In the genomic region with DNA sequence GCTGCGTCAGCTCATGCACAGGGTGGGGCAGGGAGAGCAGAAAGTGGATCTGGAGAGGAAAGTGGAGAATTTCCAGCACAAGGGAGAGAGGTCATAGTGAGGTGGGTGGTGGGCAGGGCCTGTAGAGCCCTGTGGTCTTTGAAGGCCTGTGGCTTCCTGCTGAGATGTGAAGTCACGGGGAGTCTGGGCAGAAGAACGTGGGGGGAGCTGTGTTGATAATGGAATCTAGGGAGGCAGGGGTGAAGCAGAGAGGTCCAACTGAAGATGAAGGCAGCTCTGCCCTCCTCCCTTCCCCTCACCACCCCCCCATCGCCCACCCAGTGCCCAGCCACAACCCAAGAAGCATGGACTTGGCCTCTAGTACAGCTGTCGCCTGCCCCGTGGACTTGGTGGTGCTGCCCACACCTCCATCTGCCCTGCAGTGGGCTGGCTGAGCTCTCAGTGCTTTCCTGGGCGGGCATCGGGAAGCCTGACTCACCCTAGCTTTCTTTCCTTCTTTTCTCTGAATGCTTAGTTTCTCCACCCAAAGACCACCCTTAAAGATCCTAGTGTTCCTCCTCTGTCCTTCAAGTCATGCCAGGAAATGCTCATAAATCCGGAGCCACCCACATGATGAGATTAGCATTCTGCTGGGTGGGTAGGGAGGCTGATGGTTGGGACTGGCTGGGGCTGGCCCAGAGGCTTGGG, we compare ENCODE assay signal across 14 cellular contexts.
DNase-seq lines count a peak whose midpoint lies in the region; ATAC-seq, FAIRE-seq and TF ChIP-seq lines count a peak whose summit lies in the region.
"Had no signal": no experiment of that assay in that cellular context is flagged by ENCODE, and none has a peak within 500 bp of the region (broad histone marks: within the 10 kb centered on the region; RNA-seq: fewer than 3 reads in every experiment).

No MANE protein-coding gene starts in this region.

- H2AFZ ChIP-seq in Loucy (ENCODE audit: low read length) = peak overlapping the region; percentile 69; the same call in 1 of the 2 replicates
- no peak overlapping the region for H2AFZ ChIP-seq in H1 (ENCODE audit: low read length)
- no peak overlapping the region for H2AFZ ChIP-seq in smooth muscle cell (ENCODE audit: low read depth)

- TF ChIP-seq CTCF in Caco-2 (IDR thresholded peaks at IDR 0.05; ENCODE audit: insufficient read depth in 1 of 2, low read depth in 1 of 2, low read length in 1 of 2, severe bottlenecking in 1 of 2, unreplicated experiment in 1 of 2) (no peak), Loucy (conservative IDR thresholded peaks at IDR 0.05; ENCODE audit: low read length) (no peak), H1 (IDR thresholded peaks at IDR 0.05; ENCODE audit: control extremely low read depth in 1 of 3, insufficient read depth in 1 of 3, low read depth in 1 of 3, low read length in 3 of 3) (no peak), smooth muscle cell (IDR thresholded peaks at IDR 0.05; ENCODE audit: borderline replicate concordance, insufficient read depth, poor library complexity, severe bottlenecking) (no peak), esophagus squamous epithelium (IDR thresholded peaks at IDR 0.05) (no peak)

- no peaks in the 10 kb centered on the region for H3K79me1 ChIP-seq in H1 (ENCODE audit: low read depth, low read length)

- H3K14ac ChIP-seq in H1 (ENCODE audit: insufficient read length) = no peak overlapping the region

- no peak for TF ChIP-seq RAD21 in H1 (IDR thresholded peaks at IDR 0.05 in 1 of 2, conservative IDR thresholded peaks at IDR 0.05 in 1 of 2; ENCODE audit: low read depth in 2 of 2, low read length in 2 of 2)

- H3K9me3 Mint-ChIP-seq in Caco-2 (ENCODE audit: unreplicated experiment) = no peaks in the 10 kb centered on the region
- H3K9me3 Mint-ChIP-seq: CD14-positive monocyte; CD8-positive, alpha-beta T cell had no signal

- H3K9me2 ChIP-seq in Loucy (replicated peaks; ENCODE audit: low read depth, low read length) = no peaks in the 10 kb centered on the region

- no peak overlapping the region for H2BK12ac ChIP-seq in H1 (ENCODE audit: low read depth, low read length)

- H3K9ac ChIP-seq in Loucy (ENCODE audit: low read depth, low read length, poor library complexity, severe bottlenecking) (no peak overlapping the region), H1 (replicated peaks in 1 of 4; ENCODE audit: extremely low read depth in 1 of 4, low read depth in 3 of 4, low read length in 3 of 4) (no peak overlapping the region), smooth muscle cell (ENCODE audit: low read depth) (no peak overlapping the region)

- TF ChIP-seq EP300 in H1 (IDR thresholded peaks at IDR 0.05; ENCODE audit: borderline replicate concordance in 1 of 2, low read depth in 2 of 2, low read length in 2 of 2) = no peak

- CTCF ChIA-PET in Caco-2 (lab: Charles Lee) = no interaction called here
- CTCF ChIA-PET in H1 (lab: Charles Lee; ENCODE audit: partially characterized antibody) = interaction anchor here (1.0 to 2.7 kb wide), 7 partner anchors 11 to 137 kb away, joined by 3 to 16 read pairs (median 4); no protein-coding TSS in a partner anchor

- H3K4ac ChIP-seq in H1 (replicated peaks; ENCODE audit: insufficient read length, low read depth, low read length) = no peak overlapping the region

- H3K18ac ChIP-seq in H1 (ENCODE audit: extremely low read depth, low read length) = no peak overlapping the region

- 91% methylated on average over 8 of the region's 9 CpGs; no CpG with 5 or more reads in 1 of the 2 experiments for WGBS in H1 (ENCODE audit: extremely low coverage in 1 of 2, insufficient coverage in 1 of 2, insufficient read length in 1 of 2, insufficient replicate concordance in 2 of 2, low coverage in 1 of 2, low lambda C conversion rate in 2 of 2, missing lambda C conversion rate in 1 of 2), 2 experiments
- WGBS in smooth muscle cell (ENCODE audit: low lambda C conversion rate) = 58% methylated on average over 9 of the region's 9 CpGs
- 68 to 79% methylated on average over 6 to 8 of the region's 9 CpGs for WGBS in esophagus squamous epithelium, 2 donors

- H3K4me3 ChIP-seq in Caco-2 (ENCODE audit: low read depth, low read length) = no peak overlapping the region
- no peak overlapping the region for H3K4me3 ChIP-seq in Loucy (ENCODE audit: low read length, poor library complexity, severe bottlenecking)
- H3K4me3 ChIP-seq in H1 (ENCODE audit: extremely low read depth in 1 of 4, insufficient read depth in 2 of 4, low read depth in 3 of 4, low read length in 4 of 4) = no peak overlapping the region
- no peak overlapping the region for H3K4me3 ChIP-seq in smooth muscle cell
- H3K4me3 ChIP-seq in esophagus squamous epithelium = no peak overlapping the region

- H3F3A ChIP-seq in Loucy (ENCODE audit: low read depth) (no peaks in the 10 kb centered on the region), smooth muscle cell (ENCODE audit: low read depth) (no peaks in the 10 kb centered on the region)

- intact Hi-C loops in Caco-2 (cut with micrococcal nuclease; ENCODE audit: unreplicated experiment) = no loop called here
- intact Hi-C loops in esophagus squamous epithelium (cut with DNase I) = no loop called here

- H4K8ac ChIP-seq in H1 (ENCODE audit: extremely low read depth, insufficient read depth, low read length) = no peak overlapping the region

- no peak overlapping the region for H2BK15ac ChIP-seq in H1 (ENCODE audit: low read length)

- H3K27ac Mint-ChIP-seq in Caco-2 (ENCODE audit: unreplicated experiment) = peak overlapping the region; percentile 1
- H3K27ac Mint-ChIP-seq: CD14-positive monocyte; CD8-positive, alpha-beta T cell had no signal

- H4K20me1 ChIP-seq in Loucy (ENCODE audit: insufficient read depth, low read length, poor library complexity, severe bottlenecking) = no peaks in the 10 kb centered on the region
- H4K20me1 ChIP-seq in H1 (replicated peaks in 1 of 2; ENCODE audit: control insufficient read depth in 1 of 2, insufficient read depth in 2 of 2, low read length in 2 of 2) = peaks cover 0 to 2% of the 10 kb centered on the region in 2 experiments
- H4K20me1 ChIP-seq in smooth muscle cell (ENCODE audit: low read depth) = peaks cover 38% of the 10 kb centered on the region

- no peak overlapping the region for H2AK5ac ChIP-seq in H1 (ENCODE audit: low read depth, low read length)

- H3K36me3 Mint-ChIP-seq in Caco-2 (ENCODE audit: insufficient read depth, unreplicated experiment) = no peaks in the 10 kb centered on the region
- H3K36me3 Mint-ChIP-seq: CD14-positive monocyte; CD8-positive, alpha-beta T cell had no signal

- H3K27me3 ChIP-seq in Caco-2 (replicated peaks; ENCODE audit: control insufficient read depth, insufficient read depth, low read length) (no peaks in the 10 kb centered on the region), Loucy (ENCODE audit: insufficient read depth, low read length, poor library complexity, severe bottlenecking) (no peaks in the 10 kb centered on the region), H1 (replicated peaks in 1 of 4; ENCODE audit: control insufficient read depth in 3 of 4, extremely low read depth in 1 of 4, insufficient read depth in 3 of 4, low read length in 3 of 4) (no peaks in the 10 kb centered on the region), smooth muscle cell (ENCODE audit: low read depth) (no peaks in the 10 kb centered on the region), esophagus squamous epithelium (peaks cover 0 to 5% (median 0%) of the 10 kb centered on the region in 4 donors)

- no TSS peak for BruUV-seq in Caco-2 (replicated peaks; lab: Mats Ljungman, UMichigan)

- H3K79me2 ChIP-seq in Loucy (ENCODE audit: insufficient read depth, low read length) (no peaks in the 10 kb centered on the region), H1 (ENCODE audit: control insufficient read depth in 1 of 2, insufficient read depth in 2 of 2, low read length in 2 of 2) (no peaks in the 10 kb centered on the region), smooth muscle cell (ENCODE audit: low read depth) (no peaks in the 10 kb centered on the region)

- no peak for DNase-seq in Caco-2
- DNase-seq in H1 (ENCODE audit: low read depth in 1 of 2, low spot score in 2 of 2) = no peak
- DNase-seq in smooth muscle cell (lab: John Stamatoyannopoulos, UW; ENCODE audit: unreplicated experiment) = no peak
- no peak for DNase-seq in NCI-H1436 treated with DMSO at 0.1 percent for 48 hours (lab: John Stamatoyannopoulos, UW)
- no peak for DNase-seq in esophagus squamous epithelium (lab: John Stamatoyannopoulos, UW)
- DNase-seq: CD8-positive, alpha-beta T cell; COR-L47; DND-41; GDM1 had no signal

- TF ChIP-seq POLR2A in H1 (IDR thresholded peaks at IDR 0.05; ENCODE audit: control extremely low read depth in 1 of 2, low read depth in 2 of 2, low read length in 2 of 2) (no peak), esophagus squamous epithelium (IDR thresholded peaks at IDR 0.05) (no peak)

- peaks cover 20% of the 10 kb centered on the region for H3K4me1 Mint-ChIP-seq in Caco-2 (ENCODE audit: low read depth, unreplicated experiment)

- H3K23me2 ChIP-seq in H1 (ENCODE audit: low read depth, low read length) = no peaks in the 10 kb centered on the region

- no peak overlapping the region for H4K91ac ChIP-seq in H1 (replicated peaks; ENCODE audit: insufficient read length, low read length)

- H3K23ac ChIP-seq in H1 (ENCODE audit: insufficient read length) = no peak overlapping the region

- H3K4me2 ChIP-seq in Loucy (ENCODE audit: low read depth, low read length, poor library complexity, severe bottlenecking) (peak overlapping the region; percentile 49), H1 (ENCODE audit: insufficient read depth in 1 of 2, low read depth in 2 of 2, low read length in 2 of 2) (no peak overlapping the region), smooth muscle cell (peak overlapping the region; percentile 22)

- H3K36me3 ChIP-seq in Caco-2 (ENCODE audit: control insufficient read depth, insufficient read depth, low read length) (no peaks in the 10 kb centered on the region), Loucy (ENCODE audit: insufficient read depth, low read length) (no peaks in the 10 kb centered on the region), H1 (ENCODE audit: control insufficient read depth in 2 of 4, insufficient read depth in 4 of 4, low read length in 3 of 4) (no peaks in the 10 kb centered on the region), smooth muscle cell (ENCODE audit: low read depth) (no peaks in the 10 kb centered on the region), esophagus squamous epithelium (no peaks in the 10 kb centered on the region)

- POLR2A ChIA-PET in Caco-2 (lab: Charles Lee) (no interaction called here), H1 (lab: Charles Lee; ENCODE audit: partially characterized antibody) (no interaction called here)

- no peak for ATAC-seq in HG02852 (IDR thresholded peaks at IDR 0.05; ENCODE audit: unreplicated experiment)
- ATAC-seq: CD8-positive, alpha-beta T cell had no signal

- H2BK20ac ChIP-seq in H1 (ENCODE audit: low read length) = no peak overlapping the region

- no peaks in the 10 kb centered on the region for H3K4me1 ChIP-seq in Caco-2
- peaks cover 11% of the 10 kb centered on the region for H3K4me1 ChIP-seq in Loucy (ENCODE audit: insufficient read depth, low read length, poor library complexity, severe bottlenecking)
- peaks cover 0 to 7% (median 2%) of the 10 kb centered on the region in 4 experiments; a peak in 4 of 7 replicates for H3K4me1 ChIP-seq in H1 (replicated peaks in 1 of 4; ENCODE audit: control insufficient read depth in 3 of 4, insufficient read depth in 4 of 4, low read length in 3 of 4)
- H3K4me1 ChIP-seq in smooth muscle cell (ENCODE audit: low read depth) = no peaks in the 10 kb centered on the region
- H3K4me1 ChIP-seq in esophagus squamous epithelium = peaks cover 0 to 45% (median 4%) of the 10 kb centered on the region in 3 donors

- no peaks in the 10 kb centered on the region for H3K27me3 Mint-ChIP-seq in Caco-2 (ENCODE audit: insufficient read depth, unreplicated experiment)

- no peak overlapping the region for H3K4me3 Mint-ChIP-seq in Caco-2 (ENCODE audit: unreplicated experiment)
- H3K4me3 Mint-ChIP-seq: CD14-positive monocyte; CD8-positive, alpha-beta T cell had no signal

- H3K56ac ChIP-seq in H1 (replicated peaks; ENCODE audit: insufficient read length, low read depth, low read length) = no peak overlapping the region

- FAIRE-seq in H1 (lab: Jason Lieb, UNC) = no peak
- FAIRE-seq: GM12892, H54 had no signal

- H4K5ac ChIP-seq in H1 (ENCODE audit: insufficient read length, low read depth, low read length) = no peak overlapping the region

- no peak overlapping the region for H3K27ac ChIP-seq in H1 (ENCODE audit: low read depth, low read length)
- H3K27ac ChIP-seq in smooth muscle cell (ENCODE audit: low read depth) = no peak overlapping the region
- H3K27ac ChIP-seq in esophagus squamous epithelium = peak overlapping the region in 1 of 4 donors; percentile 2

- 0 out of 2 replicates have a peak overlapping the region, but pooled peaks have one; percentile 60 for H2BK5ac ChIP-seq in H1 (ENCODE audit: low read depth, low read length)

- no peak overlapping the region for H2BK120ac ChIP-seq in H1 (replicated peaks; ENCODE audit: low read depth, low read length)

- H3K9me3 ChIP-seq in Caco-2 (no peaks in the 10 kb centered on the region), Loucy (ENCODE audit: insufficient read depth, low read depth, low read length) (no peaks in the 10 kb centered on the region), H1 (ENCODE audit: insufficient read depth in 2 of 2, low read depth in 1 of 2, low read length in 1 of 2) (no peaks in the 10 kb centered on the region), smooth muscle cell (replicated peaks; ENCODE audit: low read depth) (no peaks in the 10 kb centered on the region), esophagus squamous epithelium (no peaks in the 10 kb centered on the region)

Comparison
In these comparisons a context has a peak if more than half of its experiments do, and no peak if none do; other contexts are left out.
1. H3K4me2 ChIP-seq: peak in Loucy (single experiment) and smooth muscle cell (single experiment); none in H1 (0 of 2).